In genomic region chr1:85582687-85583354, GRCh38 we compare ENCODE assay signal across 12 cellular contexts. TPM values are rescaled to one million over a fixed set of nuclear protein-coding genes. Genes with fewer than 3 reads are reported as not detected.
DNase-seq lines count a peak whose midpoint lies in the region; ATAC-seq, FAIRE-seq and TF ChIP-seq lines count a peak whose summit lies in the region.
"Had no signal": no experiment of that assay in that cellular context is flagged by ENCODE, and none has a peak within 500 bp of the region (broad histone marks: within the 10 kb centered on the region; RNA-seq: fewer than 3 reads in every experiment).

No MANE protein-coding gene starts in this region.

- H3K4me1 Mint-ChIP-seq in osteocyte (ENCODE audit: unreplicated experiment) = peaks cover 60% of the 10 kb centered on the region

- H3K27ac Mint-ChIP-seq in osteocyte (ENCODE audit: unreplicated experiment) = peak overlapping the region; percentile 99
- H3K27ac Mint-ChIP-seq in activated naive CD4-positive, alpha-beta T cell treated with anti-CD3 and anti-CD28 coated beads, Interleukin-2, amount 50 U/mL, for 72 hours = no peak overlapping the region
- H3K27ac Mint-ChIP-seq: T-helper 2 cell treated with Interferon-gamma antibody and Interleukin-4, amounts not matched to agents 5 μg/mL and 100 μg/mL, for 36 hours had no signal

- H2AFZ ChIP-seq in fibroblast of lung (ENCODE audit: low read length) = no peak overlapping the region

- peak overlapping the region; percentile 76 for H3K4me3 ChIP-seq in SJSA1
- H3K4me3 ChIP-seq in fibroblast of lung (replicated peaks in 1 of 4; ENCODE audit: control extremely low read depth in 1 of 4, insufficient read depth in 1 of 4, low read depth in 3 of 4, low read length in 4 of 4) = peak overlapping the region; percentile 55 to 97 (median 86)

- intact Hi-C loops in sciatic nerve (cut with DNase I) = loop anchor here (10.0 kb wide), 1 partner anchor 278 kb away; no protein-coding TSS in a partner anchor

- ATAC-seq in sciatic nerve = no peak
- ATAC-seq in activated naive CD4-positive, alpha-beta T cell treated with anti-CD3 and anti-CD28 coated beads, Interleukin-2, amount 50 U/mL, for 72 hours = no peak

- H3K27ac ChIP-seq in SJSA1 = peak overlapping the region; percentile 97
- H3K27ac ChIP-seq in fibroblast of lung (ENCODE audit: insufficient read depth, low read length) = peak overlapping the region; percentile 96

- H3K36me3 Mint-ChIP-seq in osteocyte (ENCODE audit: unreplicated experiment) = peaks cover 22% of the 10 kb centered on the region
- H3K36me3 Mint-ChIP-seq in activated naive CD4-positive, alpha-beta T cell treated with anti-CD3 and anti-CD28 coated beads, Interleukin-2, amount 50 U/mL, for 72 hours = peaks cover 0 to 25% of the 10 kb centered on the region in 2 donors

- DNase-seq in Caki2 (ENCODE audit: low read depth) (peak; percentile 23), SJSA1 (ENCODE audit: low read depth in 1 of 2, low spot score in 2 of 2) (peak in 1 of 2 experiments; percentile 79), fibroblast of lung (ENCODE audit: low read depth in 2 of 2) (peak; percentile 55 to 56), osteocyte (ENCODE audit: extremely low spot score, unreplicated experiment) (no peak), sciatic nerve (ENCODE audit: low spot score) (no peak), GM19239 (ENCODE audit: insufficient read length, low spot score) (no peak), NCI-H1436 treated with DMSO at 0.1 percent for 48 hours (lab: John Stamatoyannopoulos, UW) (no peak)
- no peak for DNase-seq in activated naive CD4-positive, alpha-beta T cell treated with anti-CD3 and anti-CD28 coated beads, Interleukin-2, amount 50 U/mL, for 72 hours (ENCODE audit: low spot score in 2 of 2)
- DNase-seq: amygdala, occipital lobe, testis had no signal

- H3K79me2 ChIP-seq in fibroblast of lung (ENCODE audit: control insufficient read depth, insufficient read depth, low read length) = peaks cover 38% of the 10 kb centered on the region

- peak overlapping the region; percentile 95 for H3K9ac ChIP-seq in fibroblast of lung (ENCODE audit: insufficient read depth, low read length)

- H3K9me3 Mint-ChIP-seq in osteocyte (ENCODE audit: unreplicated experiment) = peaks cover 3% of the 10 kb centered on the region
- H3K9me3 Mint-ChIP-seq in activated naive CD4-positive, alpha-beta T cell treated with anti-CD3 and anti-CD28 coated beads, Interleukin-2, amount 50 U/mL, for 72 hours = no peaks in the 10 kb centered on the region
- H3K9me3 Mint-ChIP-seq: T-helper 2 cell treated with Interferon-gamma antibody and Interleukin-4, amounts not matched to agents 5 μg/mL and 100 μg/mL, for 36 hours had no signal

- no peaks in the 10 kb centered on the region for H4K20me1 ChIP-seq in fibroblast of lung (ENCODE audit: control insufficient read depth, extremely low read depth, insufficient read depth, low read length)

- in situ Hi-C loops in Caki2 (cut with HindIII; ENCODE audit: low pct_unique_long_range_greater_than_20kb, low sequenced_read_pairs) = loop anchor here (25.0 kb wide), 1 partner anchor 104 kb away; no protein-coding TSS in a partner anchor

- H3K4me3 Mint-ChIP-seq in osteocyte (ENCODE audit: unreplicated experiment) = peak overlapping the region; percentile 97
- H3K4me3 Mint-ChIP-seq: T-helper 2 cell treated with Interferon-gamma antibody and Interleukin-4, amounts not matched to agents 5 μg/mL and 100 μg/mL, for 36 hours had no signal

- no peak for FAIRE-seq in GM19239 (lab: Jason Lieb, UNC)

- peaks cover 29% of the 10 kb centered on the region for H3K4me1 ChIP-seq in SJSA1 (replicated peaks)
- H3K4me1 ChIP-seq in fibroblast of lung (ENCODE audit: control insufficient read depth, extremely low read depth, insufficient read depth, low read length) = peaks cover 4% of the 10 kb centered on the region

- H3K9me3 ChIP-seq in SJSA1 (replicated peaks) (peaks cover 14% of the 10 kb centered on the region), fibroblast of lung (ENCODE audit: control insufficient read depth, insufficient read depth, low read depth, low read length) (no peaks in the 10 kb centered on the region)
- H3K9me3 ChIP-seq: testis had no signal

- no peaks in the 10 kb centered on the region for H3K27me3 Mint-ChIP-seq in osteocyte (ENCODE audit: unreplicated experiment)

- H3K27me3 ChIP-seq in SJSA1 (replicated peaks) (peaks cover 26% of the 10 kb centered on the region), fibroblast of lung (ENCODE audit: control insufficient read depth, insufficient read depth, low read length) (no peaks in the 10 kb centered on the region)
- H3K27me3 ChIP-seq: testis had no signal

- TF ChIP-seq CTCF in fibroblast of lung (conservative IDR thresholded peaks at IDR 0.05 in 1 of 2, IDR thresholded peaks at IDR 0.05 in 1 of 2; ENCODE audit: low read depth in 1 of 2, low read length in 2 of 2) (no peak), osteocyte (IDR thresholded peaks at IDR 0.05) (no peak)

- peak overlapping the region; percentile 2 for H3K4me2 ChIP-seq in fibroblast of lung (ENCODE audit: extremely low read depth, insufficient read depth, low read length)

- peaks cover 48% of the 10 kb centered on the region for H3K36me3 ChIP-seq in SJSA1
- peaks cover 7% of the 10 kb centered on the region for H3K36me3 ChIP-seq in fibroblast of lung (ENCODE audit: control insufficient read depth, insufficient read depth, low read length)

RNA-seq across cellular contexts. Expression of gene CCN1, which starts 2.3 kb away (rescaled TPM):
- 46.0 and 51.7 TPM in 2 replicates for total RNA-seq in Caki2 (2014; rRNA removed; shearing (Covaris generic); ENCODE audit: low replicate concordance)
- total RNA-seq in SJSA1 (2014; rRNA removed; shearing (Covaris generic)) = 47.8 and 65.3 TPM in 2 replicates
- 48.5 and 146 TPM in 2 replicates for total RNA-seq in fibroblast of lung
- 531 and 635 TPM in 2 replicates for polyA plus RNA-seq in fibroblast of lung
- 570 and 726 TPM in 2 replicates for polyA plus RNA-seq in fibroblast of lung (2012)
- polyA minus RNA-seq in fibroblast of lung (ENCODE audit: low replicate concordance) = 406 and 477 TPM in 2 replicates
- total RNA-seq in osteocyte = 412 and 526 TPM in 2 replicates
- 137 TPM for total RNA-seq in sciatic nerve
- not detected for total RNA-seq in activated naive CD4-positive, alpha-beta T cell treated with anti-CD3 and anti-CD28 coated beads, Interleukin-2, amount 50 U/mL, for 72 hours

Comparison
In these comparisons a context has a peak if more than half of its experiments do, and no peak if none do; other contexts are left out.
1. DNase-seq: peak in Caki2 (single experiment) and fibroblast of lung (2 of 2); none in osteocyte (single experiment), sciatic nerve (single experiment), GM19239 (single experiment), NCI-H1436 treated with DMSO at 0.1 percent for 48 hours (single experiment) and activated naive CD4-positive, alpha-beta T cell treated with anti-CD3 and anti-CD28 coated beads, Interleukin-2, amount 50 U/mL, for 72 hours (0 of 2).
2. RNA of gene CCN1, which starts 2.3 kb away (total RNA-seq): 412 to 526 TPM in osteocyte, 48.5 to 146 TPM in fibroblast of lung, 137 TPM in sciatic nerve (single experiment), 47.8 to 65.3 TPM in SJSA1 and 46.0 to 51.7 TPM in Caki2; not detected in activated naive CD4-positive, alpha-beta T cell treated with anti-CD3 and anti-CD28 coated beads, Interleukin-2, amount 50 U/mL, for 72 hours; every median in the first group is over 10 times any median in the second.